21 cellular contexts compared by ENCODE assay signal in the genomic region with DNA sequence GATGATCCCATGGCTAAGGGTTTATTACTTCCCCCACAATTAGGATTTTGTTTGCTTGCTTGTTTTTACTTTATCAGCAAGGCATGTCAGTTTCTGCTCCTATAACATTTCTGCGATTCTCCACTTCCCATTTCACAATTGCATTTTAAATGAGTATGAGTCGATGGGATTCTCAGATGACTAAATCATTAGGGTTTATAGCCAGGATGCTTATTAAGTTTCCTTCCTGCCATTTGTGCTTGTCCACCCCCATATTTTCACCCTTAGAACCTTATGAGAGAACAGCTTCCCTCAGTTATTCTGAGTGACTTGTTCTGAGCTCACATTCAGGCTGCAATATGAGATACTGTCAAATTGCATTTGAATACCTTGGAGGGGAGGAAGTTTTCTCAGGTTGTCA. TPM values are rescaled to one million over a fixed set of nuclear protein-coding genes. Genes with fewer than 3 reads are reported as not detected.
DNase-seq lines count a peak whose midpoint lies in the region; ATAC-seq and FAIRE-seq lines count a peak whose summit lies in the region.
"Had no signal": no experiment of that assay in that cellular context is flagged by ENCODE, and none has a peak within 500 bp of the region (broad histone marks: within the 10 kb centered on the region; RNA-seq: fewer than 3 reads in every experiment).

No MANE protein-coding gene starts in this region.

- in situ Hi-C loops in KBM-7 (cut with MboI; ENCODE audit: low pct_unique_long_range_greater_than_20kb, low sequenced_read_pairs): no loop called here

- FAIRE-seq in GM19239 (lab: Jason Lieb, UNC): no peak
- FAIRE-seq: urothelium cell line had no signal

- DNase-seq in CD1c-positive myeloid dendritic cell (ENCODE audit: extremely low spot score) (peak; percentile 9), KBM-7 (peak; percentile 9), dermis blood vessel endothelial cell (peak; percentile 71), pulmonary artery endothelial cell (ENCODE audit: low read depth, low spot score) (peak; percentile 5), SW 1271 (lab: John Stamatoyannopoulos, UW) (no peak), glomerular visceral epithelial cell (ENCODE audit: extremely low spot score) (no peak), GM19239 (ENCODE audit: insufficient read length, low spot score) (no peak)
- DNase-seq: activated CD4-positive, CD25-positive, alpha-beta regulatory T cell; activated CD8-positive, alpha-beta memory T cell treated with anti-CD3 and anti-CD28 coated beads, Interleukin-2, amount 10 ng/mL, durations not matched to agents 7 days and 5 days; activated naive CD4-positive, alpha-beta T cell; body of pancreas; CD4-positive, alpha-beta memory T cell; GF-D8; midbrain; NCI-H2029 treated with DMSO at 0.1 percent for 48 hours; NCI-H748 treated with DMSO at 0.1 percent for 48 hours; RPMI8226; small intestine; T-helper 1 cell had no signal

- ATAC-seq in HG02970 (IDR thresholded peaks at IDR 0.05; ENCODE audit: low FRiP score, unreplicated experiment): no peak
- ATAC-seq: activated CD8-positive, alpha-beta memory T cell treated with anti-CD3 and anti-CD28 coated beads, Interleukin-2, amount 10 ng/mL, durations not matched to agents 7 days and 5 days; body of pancreas had no signal

RNA-seq across cellular contexts. Expression of a gene that starts 37.9 kb away (rescaled TPM):
- total RNA-seq in dermis blood vessel endothelial cell: 0.17 and 0.37 TPM in 2 replicates
- 0.18 and 0.20 TPM in 2 replicates for total RNA-seq in pulmonary artery endothelial cell
- total RNA-seq: CD4-positive, alpha-beta memory T cell had no signal

RNA-seq across cellular contexts. Expression of a gene that starts 59.7 kb away (rescaled TPM):
- total RNA-seq in dermis blood vessel endothelial cell (7.0 and 11.2 TPM in 2 replicates), pulmonary artery endothelial cell (9.1 and 11.2 TPM in 2 replicates)

Comparison
In these comparisons a context has a peak if more than half of its experiments do, and no peak if none do; other contexts are left out.
1. DNase-seq: peak in CD1c-positive myeloid dendritic cell (single experiment), KBM-7 (single experiment), dermis blood vessel endothelial cell (single experiment) and pulmonary artery endothelial cell (single experiment); none in SW 1271 (0 of 2), glomerular visceral epithelial cell (single experiment) and GM19239 (single experiment).